Comparison of ENCODE assay signal across 8 cellular contexts in the genomic region with DNA sequence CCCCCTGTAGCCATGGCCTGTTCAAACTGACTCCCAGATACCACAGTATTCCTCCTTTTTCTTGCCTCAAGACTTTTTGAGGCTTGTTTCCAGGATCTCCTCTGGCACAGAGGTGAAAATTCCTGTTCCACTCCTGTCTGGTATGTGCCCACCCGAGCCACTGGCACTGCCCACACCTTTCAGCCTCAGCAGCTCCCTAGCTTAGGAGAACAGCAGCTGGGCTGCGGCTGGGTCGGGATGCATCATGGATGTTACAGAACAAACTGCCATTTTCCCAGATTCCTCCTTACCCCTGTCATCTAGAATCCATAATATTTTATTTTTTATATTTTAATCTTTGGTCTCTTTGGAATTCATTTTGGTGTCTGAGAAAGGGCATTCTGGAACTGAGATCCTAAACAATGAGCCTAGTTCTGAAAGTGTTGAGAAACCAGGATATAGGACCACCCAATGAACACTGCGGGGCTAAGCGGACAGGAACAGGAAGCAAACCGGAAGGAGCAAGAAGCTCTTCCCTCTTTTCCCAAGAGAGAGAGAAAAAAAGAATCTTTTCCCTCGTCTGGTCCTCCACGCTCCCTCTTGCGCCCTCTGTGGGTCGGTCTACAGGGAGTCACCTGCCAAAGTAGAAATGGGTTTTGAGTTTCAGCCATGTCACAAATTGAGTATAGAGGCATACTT. TPM values are rescaled to one million over a fixed set of nuclear protein-coding genes. Genes with fewer than 3 reads are reported as not detected.
DNase-seq lines count a peak whose midpoint lies in the region; ATAC-seq, FAIRE-seq and TF ChIP-seq lines count a peak whose summit lies in the region.

No MANE protein-coding gene starts in this region.

- 10% methylated on average over 10 of the region's 10 CpGs for WGBS in mammary epithelial cell (ENCODE audit: low coverage, missing lambda C conversion rate)

- H4K20me1 ChIP-seq in mammary epithelial cell (ENCODE audit: insufficient read depth, low read length) (no peaks in the 10 kb centered on the region), keratinocyte (ENCODE audit: control insufficient read depth, extremely low read depth, insufficient read depth, low read length) (no peaks in the 10 kb centered on the region)

- BruUV-seq in mammary epithelial cell (replicated peaks; lab: Mats Ljungman, UMichigan), result no TSS peak

- no peaks in the 10 kb centered on the region for H3K9me1 ChIP-seq in keratinocyte (ENCODE audit: control insufficient read depth, extremely low read depth, insufficient read depth, low read length)

- intact Hi-C loops in mammary epithelial cell (cut with micrococcal nuclease), result loop anchor here (1.0 to 2.0 kb wide), 3 partner anchors 21 to 42 kb away; no protein-coding TSS in a partner anchor

- H3K27ac ChIP-seq in VCaP, result no peak overlapping the region; the same call in 1 of the 2 replicates
- no peak overlapping the region for H3K27ac ChIP-seq in mammary epithelial cell (ENCODE audit: insufficient read depth, low read depth, low read length)
- H3K27ac ChIP-seq in keratinocyte (ENCODE audit: control insufficient read depth, insufficient read depth, low read length), result no peak overlapping the region

- dilution Hi-C loops in mammary epithelial cell (cut with HindIII; ENCODE audit: low sequenced_read_pairs) (no loop called here), keratinocyte (cut with MboI; ENCODE audit: extremely low pct_ligation_motif_present, low sequenced_read_pairs) (no loop called here)

- H2AFZ ChIP-seq in mammary epithelial cell (ENCODE audit: low read depth, low read length) (peak overlapping the region; percentile 87), keratinocyte (ENCODE audit: control insufficient read depth, low read length) (peak overlapping the region; percentile 91)

- H3K36me3 ChIP-seq in mammary epithelial cell (ENCODE audit: insufficient read depth, low read length) (no peaks in the 10 kb centered on the region), keratinocyte (ENCODE audit: control insufficient read depth in 2 of 2, extremely low read depth in 1 of 2, insufficient read depth in 2 of 2, low read length in 2 of 2) (no peaks in the 10 kb centered on the region)

- H3K4me1 ChIP-seq in mammary epithelial cell (ENCODE audit: insufficient read depth, low read length) (peaks cover 6% of the 10 kb centered on the region), keratinocyte (ENCODE audit: control insufficient read depth, extremely low read depth, insufficient read depth, low read length) (peaks cover 3% of the 10 kb centered on the region)

- peak overlapping the region; percentile 13 to 42 (median 30) for H3K4me3 ChIP-seq in mammary epithelial cell (replicated peaks in 1 of 3; ENCODE audit: insufficient read depth in 1 of 3, low read depth in 2 of 3, low read length in 3 of 3)
- H3K4me3 ChIP-seq in keratinocyte (ENCODE audit: control insufficient read depth in 2 of 3, extremely low read depth in 1 of 3, insufficient read depth in 2 of 3, low read depth in 1 of 3, low read length in 3 of 3), result peak overlapping the region in 2 of 3 experiments; percentile 52 to 54

- CTCF ChIA-PET in mammary epithelial cell (lab: Charles Lee; ENCODE audit: low non-redundant PET), result interaction anchor here (0.6 to 0.7 kb wide), 7 partner anchors 42 to 920 kb away, joined by 3 to 21 read pairs (median 5); no protein-coding TSS in a partner anchor

- DNase-seq in activated gamma-delta T cell treated with Interleukin-2 at 50 U/mL for 16 hours (peak; percentile 54), activated gamma-delta T cell (lab: John Stamatoyannopoulos, UW) (no peak), NCI-H2107 (lab: John Stamatoyannopoulos, UW) (peak; percentile 11), mammary epithelial cell (peak; percentile 63), keratinocyte (ENCODE audit: low read depth, low spot score) (peak; percentile 45)
- DNase-seq in stimulated activated CD4-positive, alpha-beta T cell treated with anti-CD3 and anti-CD28 coated beads, Interleukin-1b, Interleukin-23, amount 100 ng/mL, for 4 hours (ENCODE audit: low read depth in 2 of 2), result peak; percentile 58 to 66

- H3K27me3 ChIP-seq in mammary epithelial cell (ENCODE audit: insufficient read depth, low read length) (no peaks in the 10 kb centered on the region), keratinocyte (ENCODE audit: control insufficient read depth, extremely low read depth, insufficient read depth, low read length) (peaks cover 4% of the 10 kb centered on the region)

- no peak overlapping the region for H3K9ac ChIP-seq in mammary epithelial cell (ENCODE audit: insufficient read depth, low read length)
- no peak overlapping the region for H3K9ac ChIP-seq in keratinocyte (ENCODE audit: control insufficient read depth, extremely low read depth, insufficient read depth, low read length)

- H3K79me2 ChIP-seq in mammary epithelial cell (ENCODE audit: insufficient read depth, low read length) (no peaks in the 10 kb centered on the region), keratinocyte (ENCODE audit: control insufficient read depth, insufficient read depth, low read length) (no peaks in the 10 kb centered on the region)

- H3K9me3 ChIP-seq in mammary epithelial cell (replicated peaks; ENCODE audit: insufficient read depth, low read length) (no peaks in the 10 kb centered on the region), keratinocyte (ENCODE audit: control insufficient read depth, low read depth, low read length) (no peaks in the 10 kb centered on the region)

- no peak for ATAC-seq in GM21825 (IDR thresholded peaks at IDR 0.05; ENCODE audit: unreplicated experiment)

- TF ChIP-seq CTCF in VCaP (conservative IDR thresholded peaks at IDR 0.05) (peak; percentile 95), mammary epithelial cell (conservative IDR thresholded peaks at IDR 0.05 in 1 of 2, IDR thresholded peaks at IDR 0.05 in 1 of 2; ENCODE audit: extremely low read depth in 1 of 2, insufficient read depth in 1 of 2, low read depth in 1 of 2, low read length in 2 of 2) (peak; percentile 91 to 95), keratinocyte (optimal IDR thresholded peaks at IDR 0.05 in 1 of 3, IDR thresholded peaks at IDR 0.05 in 1 of 3, conservative IDR thresholded peaks at IDR 0.05 in 1 of 3; ENCODE audit: extremely low read depth in 1 of 3, insufficient read depth in 2 of 3, low read length in 3 of 3) (peak; percentile 82 to 96 (median 83))

- H3K4me2 ChIP-seq in mammary epithelial cell (ENCODE audit: insufficient read depth, low read depth, low read length) (peak overlapping the region; percentile 73), keratinocyte (ENCODE audit: control insufficient read depth, extremely low read depth, insufficient read depth, low read depth, low read length) (peak overlapping the region; percentile 55)

- FAIRE-seq in keratinocyte (lab: Jason Lieb, UNC), result peak; percentile 84

- in situ Hi-C loops in mammary epithelial cell (cut with MboI; ENCODE audit: low sequenced_read_pairs in 2 of 2), result no loop called here

RNA-seq across cellular contexts. Expression of gene OR2S2, which starts 12.5 kb away (rescaled TPM):
- total RNA-seq in mammary epithelial cell, result under 1 TPM; 0.28 to 0.33 TPM
- not detected for polyA plus RNA-seq in mammary epithelial cell
- not detected for polyA minus RNA-seq in mammary epithelial cell
- not detected in 3 replicates for polyA plus RNA-seq in keratinocyte
- polyA plus RNA-seq in keratinocyte (2011; ENCODE audit: low read depth), result not detected
- not detected in 2 replicates for polyA plus RNA-seq in keratinocyte (2011; cell fraction: cytosol; rRNA removed)
- not detected in 2 replicates for polyA plus RNA-seq in keratinocyte (2011; cell fraction: nucleus; rRNA removed)
- not detected in 2 replicates for polyA plus RNA-seq in keratinocyte (2012; ENCODE audit: low replicate concordance)
- not detected in 3 replicates for polyA minus RNA-seq in keratinocyte
- polyA minus RNA-seq in keratinocyte (2011; cell fraction: cytosol; rRNA and poly(A)+ RNA removed), result not detected
- not detected in 2 replicates for polyA minus RNA-seq in keratinocyte (2011; cell fraction: nucleus; rRNA and poly(A)+ RNA removed)

RNA-seq across cellular contexts. Expression of gene SPAAR, which starts 36.2 kb away (rescaled TPM):
- total RNA-seq in mammary epithelial cell, result under 1 TPM in 1 of 2 donors, not detected in 1; 0.33 TPM
- polyA plus RNA-seq in mammary epithelial cell (0.27 TPM), keratinocyte (not detected in 3 replicates)
- polyA minus RNA-seq in mammary epithelial cell (not detected), keratinocyte (not detected in 3 replicates)
- not detected for polyA plus RNA-seq in keratinocyte (2011; ENCODE audit: low read depth)
- polyA plus RNA-seq in keratinocyte (2011; cell fraction: cytosol; rRNA removed), result not detected in 2 replicates
- not detected in 2 replicates for polyA plus RNA-seq in keratinocyte (2011; cell fraction: nucleus; rRNA removed)
- not detected in 2 replicates for polyA plus RNA-seq in keratinocyte (2012; ENCODE audit: low replicate concordance)
- polyA minus RNA-seq in keratinocyte (2011; cell fraction: cytosol; rRNA and poly(A)+ RNA removed), result not detected
- polyA minus RNA-seq in keratinocyte (2011; cell fraction: nucleus; rRNA and poly(A)+ RNA removed), result not detected in 2 replicates

RNA-seq across cellular contexts. Expression of gene HRCT1, which starts 39.5 kb away (rescaled TPM):
- 1 to 10 TPM; 1.6 to 4.7 TPM for total RNA-seq in mammary epithelial cell
- 3.2 TPM for polyA plus RNA-seq in mammary epithelial cell
- not detected for polyA minus RNA-seq in mammary epithelial cell
- polyA plus RNA-seq in keratinocyte, result not detected in 3 replicates
- polyA plus RNA-seq in keratinocyte (2011; ENCODE audit: low read depth), result not detected
- not detected in 2 replicates for polyA plus RNA-seq in keratinocyte (2011; cell fraction: cytosol; rRNA removed)
- polyA plus RNA-seq in keratinocyte (2011; cell fraction: nucleus; rRNA removed), result not detected in 2 replicates
- not detected in 2 replicates for polyA plus RNA-seq in keratinocyte (2012; ENCODE audit: low replicate concordance)
- not detected in 3 replicates for polyA minus RNA-seq in keratinocyte
- polyA minus RNA-seq in keratinocyte (2011; cell fraction: cytosol; rRNA and poly(A)+ RNA removed), result not detected
- polyA minus RNA-seq in keratinocyte (2011; cell fraction: nucleus; rRNA and poly(A)+ RNA removed), result not detected in 2 replicates
